ENCODE assay signal across 10 cellular contexts in the genomic region with DNA sequence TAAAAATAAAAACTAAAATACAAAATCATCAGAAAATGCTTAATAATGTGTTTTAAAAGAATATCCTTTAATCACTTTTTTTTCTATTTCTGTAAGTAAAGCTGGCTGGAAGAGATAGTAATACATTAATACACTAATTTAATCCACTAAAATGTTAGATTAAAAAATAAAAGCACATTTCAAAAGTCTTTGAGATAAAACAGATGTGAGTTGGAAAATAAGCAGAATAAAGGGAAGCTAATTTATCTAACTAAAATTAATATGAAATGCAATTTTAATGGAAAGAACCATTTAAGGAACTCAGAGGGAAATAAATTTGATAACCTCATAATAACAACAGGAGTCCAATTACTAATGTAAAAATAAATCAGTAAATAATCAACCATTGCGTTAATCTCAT.
"Had no signal": no experiment of that assay in that cellular context is flagged by ENCODE, and none has a peak within 500 bp of the region (broad histone marks: within the 10 kb centered on the region; RNA-seq: fewer than 3 reads in every experiment).

No MANE protein-coding gene starts in this region.

- DNase-seq: H9, HFFc6, IMR-90, KG1 had no signal

- H3K4me3 ChIP-seq: GM23338, K562 had no signal

- FAIRE-seq: H1, H54, HTR-8/SVneo, K562 had no signal

- ATAC-seq: GM23338, HCT116, K562 had no signal
